ENCODE assay signal across 7 cellular contexts in the genomic region with DNA sequence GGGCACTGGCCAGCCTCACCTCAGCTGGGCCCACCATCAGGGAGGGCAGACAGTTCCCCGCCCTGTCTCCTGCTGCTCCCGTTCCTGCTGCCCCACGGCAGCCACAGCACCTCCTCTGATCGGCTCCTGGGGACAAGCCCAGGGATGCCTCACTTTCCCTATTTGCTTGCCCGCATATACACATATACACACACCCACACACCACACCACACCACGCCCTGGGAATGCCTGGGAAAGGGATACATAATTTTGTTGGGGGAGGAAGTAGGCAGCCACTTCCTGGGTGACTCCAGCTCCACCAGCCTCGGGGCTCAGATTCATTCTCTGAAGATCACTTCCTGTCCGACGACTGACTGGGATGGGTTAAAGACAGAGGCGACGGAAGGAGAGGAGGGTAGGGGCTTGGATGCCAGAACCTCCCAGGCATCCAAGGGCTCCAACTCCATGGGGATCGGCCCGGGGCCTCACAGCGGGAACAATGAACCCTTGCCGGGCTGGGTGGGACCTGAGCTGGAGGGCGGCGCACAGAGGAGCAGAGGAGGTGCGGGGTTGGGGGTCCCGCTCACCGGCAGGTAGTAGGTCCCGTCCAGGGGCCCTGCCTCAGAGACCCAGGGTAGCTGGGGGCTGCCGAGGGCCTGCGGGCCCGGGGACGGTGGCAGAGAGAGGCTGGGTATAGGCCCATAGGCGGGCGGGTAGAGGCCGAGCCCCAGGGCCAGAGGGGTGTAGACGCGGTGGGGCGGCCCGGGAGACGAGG.
DNase-seq lines count a peak whose midpoint lies in the region; ATAC-seq lines count a peak whose summit lies in the region.

No MANE protein-coding gene starts in this region.

- peaks cover 56% of the 10 kb centered on the region for H3K36me3 Mint-ChIP-seq in stimulated activated effector memory CD8-positive, alpha-beta T cell treated with anti-CD3 and anti-CD28 coated beads, Interleukin-12 subunit alpha, Interleukin-12 subunit beta, amount 100 ng/mL, for 72 hours

- ATAC-seq in GM18511 (IDR thresholded peaks at IDR 0.05; ENCODE audit: unreplicated experiment) (peak; percentile 0), GM21381 (IDR thresholded peaks at IDR 0.05; ENCODE audit: unreplicated experiment) (no peak), HG02623 (IDR thresholded peaks at IDR 0.05; ENCODE audit: unreplicated experiment) (no peak)
- ATAC-seq in stimulated activated effector memory CD8-positive, alpha-beta T cell treated with anti-CD3 and anti-CD28 coated beads, Interleukin-12 subunit alpha, Interleukin-12 subunit beta, amount 100 ng/mL, for 72 hours, result peak; percentile 2

- H3K4me1 Mint-ChIP-seq in stimulated activated effector memory CD8-positive, alpha-beta T cell treated with anti-CD3 and anti-CD28 coated beads, Interleukin-12 subunit alpha, Interleukin-12 subunit beta, amount 100 ng/mL, for 72 hours, result peaks cover 71% of the 10 kb centered on the region

- no peaks in the 10 kb centered on the region for H3K9me3 Mint-ChIP-seq in stimulated activated effector memory CD8-positive, alpha-beta T cell treated with anti-CD3 and anti-CD28 coated beads, Interleukin-12 subunit alpha, Interleukin-12 subunit beta, amount 100 ng/mL, for 72 hours

- peak overlapping the region; percentile 99 for H3K4me3 Mint-ChIP-seq in stimulated activated effector memory CD8-positive, alpha-beta T cell treated with anti-CD3 and anti-CD28 coated beads, Interleukin-12 subunit alpha, Interleukin-12 subunit beta, amount 100 ng/mL, for 72 hours

- DNase-seq in NAMALWA (ENCODE audit: low spot score) (peak; percentile 58), epidermal melanocyte (ENCODE audit: insufficient read length, low spot score) (peak; percentile 16)
- peak in 1 of 2 donors; percentile 76 for DNase-seq in stimulated activated effector memory CD8-positive, alpha-beta T cell treated with anti-CD3 and anti-CD28 coated beads, Interleukin-12 subunit alpha, Interleukin-12 subunit beta, amount 100 ng/mL, for 72 hours (ENCODE audit: low spot score in 2 of 2)
- DNase-seq in stimulated activated CD4-positive, alpha-beta T cell treated with anti-CD3 and anti-CD28 coated beads, Interleukin-12 subunit alpha, Interleukin-12 subunit beta, amount 100 ng/mL, for 4 hours, result no peak

- H3K27ac Mint-ChIP-seq in stimulated activated effector memory CD8-positive, alpha-beta T cell treated with anti-CD3 and anti-CD28 coated beads, Interleukin-12 subunit alpha, Interleukin-12 subunit beta, amount 100 ng/mL, for 72 hours, result peak overlapping the region; percentile 99

Comparison
In these comparisons a context has a peak if more than half of its experiments do, and no peak if none do; other contexts are left out.
1. ATAC-seq: peak in GM18511 (single experiment) and stimulated activated effector memory CD8-positive, alpha-beta T cell treated with anti-CD3 and anti-CD28 coated beads, Interleukin-12 subunit alpha, Interleukin-12 subunit beta, amount 100 ng/mL, for 72 hours (single experiment); none in GM21381 (single experiment) and HG02623 (single experiment).